Comparison of ENCODE assay signal across 18 cellular contexts in the genomic region with DNA sequence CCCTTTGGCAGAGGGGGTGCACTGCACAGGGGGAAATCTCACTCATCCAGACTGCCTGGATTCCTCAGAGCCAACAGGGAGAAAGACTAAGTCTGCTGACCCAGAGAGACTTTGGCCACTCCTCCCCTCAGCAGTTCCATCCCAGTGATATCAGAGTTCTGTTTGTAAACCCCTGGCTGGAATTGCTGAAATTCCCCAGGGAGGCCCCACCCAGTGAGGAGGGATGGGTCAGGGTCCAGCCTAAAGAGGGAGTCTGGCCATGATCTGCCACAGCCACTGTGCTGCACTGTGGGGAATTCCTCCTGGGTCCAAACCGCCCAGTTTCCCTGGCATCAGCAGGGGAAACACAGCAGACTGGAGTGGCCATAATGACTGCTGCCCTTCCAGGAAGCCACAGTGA. TPM values are rescaled to one million over a fixed set of nuclear protein-coding genes. Genes with fewer than 3 reads are reported as not detected.
A peak's percentile ranks its signal among the peaks of the same experiment; 100 is the strongest.
DNase-seq lines count a peak whose midpoint lies in the region; ATAC-seq and TF ChIP-seq lines count a peak whose summit lies in the region.
"Had no signal": no experiment of that assay in that cellular context is flagged by ENCODE, and none has a peak within 500 bp of the region (broad histone marks: within the 10 kb centered on the region; RNA-seq: fewer than 3 reads in every experiment).

No MANE protein-coding gene starts in this region.

- no peaks in the 10 kb centered on the region for H3K79me2 ChIP-seq in hepatocyte
- H3K79me2 ChIP-seq in mesendoderm (ENCODE audit: control insufficient read depth, insufficient read depth, low read length) = no peaks in the 10 kb centered on the region

- no peak overlapping the region for H3K4ac ChIP-seq in mesendoderm (ENCODE audit: low read depth, low read length)

- no peak overlapping the region for H3K56ac ChIP-seq in mesendoderm (ENCODE audit: low read length)

- 100% methylated on average over 1 of the region's 1 CpG for WGBS in hepatocyte (ENCODE audit: low lambda C conversion rate, missing lambda C conversion rate)
- WGBS in mesendoderm (ENCODE audit: extremely low coverage, insufficient coverage, low lambda C conversion rate) = no CpG with 5 or more reads among the region's 1 CpG

- TF ChIP-seq CTCF in hepatocyte (IDR thresholded peaks at IDR 0.05; ENCODE audit: poor library complexity) = no peak

- H2BK5ac ChIP-seq in mesendoderm (ENCODE audit: low read length) = no peak overlapping the region

- intact Hi-C loops in left cardiac atrium (cut with DNase I) = no loop called here

- H3K27ac ChIP-seq in hepatocyte (peak overlapping the region; percentile 63), mesendoderm (ENCODE audit: low read depth, low read length) (no peak overlapping the region)
- H3K27ac ChIP-seq: BLaER1 had no signal

- H4K20me1 ChIP-seq in hepatocyte (ENCODE audit: insufficient read depth, poor library complexity, severe bottlenecking) = no peaks in the 10 kb centered on the region
- H4K20me1 ChIP-seq: BLaER1 had no signal

- H3K9me2 ChIP-seq in hepatocyte (replicated peaks; ENCODE audit: insufficient read depth) = no peaks in the 10 kb centered on the region

- peak; percentile 34 for DNase-seq in ELF-1 (ENCODE audit: low read depth, low spot score)
- DNase-seq in hepatocyte (ENCODE audit: low spot score) = peak; percentile 49
- peak; percentile 24 for DNase-seq in kidney tubule cell (ENCODE audit: low spot score)
- peak; percentile 36 for DNase-seq in mesendoderm
- DNase-seq in left cardiac atrium = no peak
- no peak for DNase-seq in NCI-H510A treated with DMSO at 0.1 percent for 48 hours (lab: John Stamatoyannopoulos, UW)
- no peak for DNase-seq in NCI-H510A (lab: John Stamatoyannopoulos, UW)
- DNase-seq in NCI-H748 (lab: John Stamatoyannopoulos, UW; ENCODE audit: unreplicated experiment) = no peak
- DNase-seq: 8988T; Calu3; CD4-positive, alpha-beta memory T cell; DMS79 treated with DMSO at 0.1 percent for 48 hours; GOT3; H9; IMR-90 had no signal

- H4K5ac ChIP-seq in mesendoderm (ENCODE audit: low read length) = no peak overlapping the region

- no peaks in the 10 kb centered on the region for H3K36me3 ChIP-seq in hepatocyte (replicated peaks; ENCODE audit: insufficient read depth, low read depth)
- H3K36me3 ChIP-seq in mesendoderm (ENCODE audit: control insufficient read depth, insufficient read depth, low read length) = no peaks in the 10 kb centered on the region
- H3K36me3 ChIP-seq: BLaER1 had no signal

- no peak overlapping the region for H2AK5ac ChIP-seq in mesendoderm (ENCODE audit: low read length)

- no peak overlapping the region for H2BK15ac ChIP-seq in mesendoderm (replicated peaks; ENCODE audit: low read depth)

- H3K9ac ChIP-seq in mesendoderm (ENCODE audit: low read length) = no peak overlapping the region
- H3K9ac ChIP-seq: BLaER1 had no signal

- no peaks in the 10 kb centered on the region for H3K79me1 ChIP-seq in mesendoderm (ENCODE audit: low read length)

- no peak overlapping the region for H3K18ac ChIP-seq in mesendoderm (ENCODE audit: low read length)

- H3K4me2 ChIP-seq in hepatocyte (no peak overlapping the region), mesendoderm (ENCODE audit: low read length) (no peak overlapping the region)
- H3K4me2 ChIP-seq: BLaER1 had no signal

- H3K9me3 ChIP-seq in hepatocyte (ENCODE audit: low read depth) = no peaks in the 10 kb centered on the region

- H2BK120ac ChIP-seq in mesendoderm (ENCODE audit: low read depth, low read length) = no peak overlapping the region

- ATAC-seq in left cardiac atrium = no peak
- ATAC-seq: GM12878, K562 had no signal

- H3K27me3 ChIP-seq in hepatocyte = no peaks in the 10 kb centered on the region
- H3K27me3 ChIP-seq in mesendoderm (ENCODE audit: insufficient read depth, low read length, poor library complexity) = no peaks in the 10 kb centered on the region
- H3K27me3 ChIP-seq: BLaER1 had no signal

- no peaks in the 10 kb centered on the region for H3K4me1 ChIP-seq in hepatocyte (ENCODE audit: insufficient read depth)
- no peaks in the 10 kb centered on the region for H3K4me1 ChIP-seq in mesendoderm (ENCODE audit: control insufficient read depth, low read depth, low read length)
- H3K4me1 ChIP-seq: BLaER1 had no signal

- H3K23ac ChIP-seq in mesendoderm (ENCODE audit: low read length) = no peak overlapping the region

- no peak overlapping the region for H2AFZ ChIP-seq in hepatocyte

- H4K8ac ChIP-seq in mesendoderm (ENCODE audit: low read depth, low read length) = no peak overlapping the region

- H3K4me3 ChIP-seq in hepatocyte = no peak overlapping the region
- H3K4me3 ChIP-seq in mesendoderm (ENCODE audit: low read length) = no peak overlapping the region
- H3K4me3 ChIP-seq: BLaER1, GM12878, K562 had no signal

RNA-seq across cellular contexts. Expression of gene USP15, which starts 54.9 kb away (rescaled TPM):
- 42.4 and 49.1 TPM in 2 replicates for total RNA-seq in hepatocyte
- 20.6 and 30.3 TPM in 2 replicates for polyA plus RNA-seq in hepatocyte
- polyA plus RNA-seq in mesendoderm (2013, experiment 1 of 2) = 43.1 TPM
- polyA plus RNA-seq in mesendoderm (2013, experiment 2 of 2) = 42.7 TPM
- 10 to 100 TPM; 50.7 to 58.1 TPM for total RNA-seq in left cardiac atrium

Comparison
In these comparisons a context has a peak if more than half of its experiments do, and no peak if none do; other contexts are left out.
1. DNase-seq: peak in ELF-1 (single experiment), hepatocyte (single experiment), kidney tubule cell (single experiment) and mesendoderm (single experiment); none in left cardiac atrium (single experiment), NCI-H510A treated with DMSO at 0.1 percent for 48 hours (single experiment), NCI-H510A (single experiment) and NCI-H748 (single experiment).